ENCODE assay signal across 10 cellular contexts in the genomic region with DNA sequence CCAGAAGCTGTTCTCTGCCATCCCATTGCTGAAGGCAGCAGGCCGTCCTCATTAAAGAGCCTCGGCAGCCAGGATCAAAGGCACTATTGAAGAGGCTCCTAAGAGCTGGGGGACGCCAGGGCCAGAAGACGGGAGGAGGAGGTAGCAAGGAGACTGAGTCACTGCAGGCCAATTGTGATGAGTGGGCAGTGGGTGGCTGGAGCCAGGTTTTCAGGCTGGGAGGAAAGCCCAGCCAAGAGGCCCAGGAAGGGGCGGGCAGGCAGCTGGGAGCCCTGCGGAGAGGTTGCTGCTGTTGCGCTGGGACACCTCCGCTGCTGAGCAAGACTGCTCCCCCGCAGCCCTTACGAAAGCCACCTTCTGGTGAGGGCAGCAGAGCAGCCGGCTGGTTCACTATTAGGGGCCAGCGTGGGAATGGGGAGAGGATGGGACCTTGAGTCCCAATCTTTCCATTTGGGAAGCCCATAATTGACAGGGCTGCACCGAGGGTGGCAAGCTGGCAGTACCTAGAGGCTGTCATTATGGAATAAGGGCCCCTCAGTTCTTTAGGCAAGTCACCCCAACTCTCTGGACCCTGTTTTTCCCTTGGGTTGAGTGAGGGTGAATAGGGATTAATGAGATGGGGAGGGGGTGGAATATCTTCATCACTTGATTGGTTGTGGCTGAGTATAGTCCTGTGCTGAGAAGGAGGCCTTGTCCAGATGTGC. TPM values are rescaled to one million over a fixed set of nuclear protein-coding genes. Genes with fewer than 3 reads are reported as not detected.
DNase-seq lines count a peak whose midpoint lies in the region; ATAC-seq, FAIRE-seq and TF ChIP-seq lines count a peak whose summit lies in the region.
"Had no signal": no experiment of that assay in that cellular context is flagged by ENCODE, and none has a peak within 500 bp of the region (broad histone marks: within the 10 kb centered on the region; RNA-seq: fewer than 3 reads in every experiment).

No MANE protein-coding gene starts in this region.

- H3K4me1 Mint-ChIP-seq in activated naive CD8-positive, alpha-beta T cell treated with anti-CD3 and anti-CD28 coated beads for 36 hours: no peaks in the 10 kb centered on the region

- DNase-seq in HPDE6-E6E7 (ENCODE audit: extremely low spot score) (peak; percentile 50), bronchial epithelial cell (ENCODE audit: low read depth) (peak; percentile 81), islet precursor cell (peak; percentile 96), thoracic aorta (ENCODE audit: low spot score) (no peak), glomerular visceral epithelial cell (ENCODE audit: extremely low spot score) (no peak), WERI-Rb-1 (no peak)
- no peak for DNase-seq in activated naive CD8-positive, alpha-beta T cell treated with anti-CD3 and anti-CD28 coated beads for 36 hours

- H3K9me3 ChIP-seq in thoracic aorta (no peaks in the 10 kb centered on the region), WERI-Rb-1 (ENCODE audit: severe bottlenecking) (no peaks in the 10 kb centered on the region)

- H3K36me3 ChIP-seq in bronchial epithelial cell (ENCODE audit: control insufficient read depth, insufficient read depth, low read length) (peaks cover 4% of the 10 kb centered on the region), thoracic aorta (no peaks in the 10 kb centered on the region), WERI-Rb-1 (no peaks in the 10 kb centered on the region)

- no peaks in the 10 kb centered on the region for H3K27me3 Mint-ChIP-seq in activated naive CD8-positive, alpha-beta T cell treated with anti-CD3 and anti-CD28 coated beads for 36 hours

- H3K9me3 Mint-ChIP-seq in activated naive CD8-positive, alpha-beta T cell treated with anti-CD3 and anti-CD28 coated beads for 36 hours: no peaks in the 10 kb centered on the region

- ATAC-seq in thoracic aorta (ENCODE audit: insufficient number of reproducible peaks, low FRiP score, low read depth): peak; percentile 14
- no peak for ATAC-seq in GM21619 (IDR thresholded peaks at IDR 0.05; ENCODE audit: unreplicated experiment)

- H3K36me3 Mint-ChIP-seq in activated naive CD8-positive, alpha-beta T cell treated with anti-CD3 and anti-CD28 coated beads for 36 hours: no peaks in the 10 kb centered on the region

- H3K27me3 ChIP-seq in bronchial epithelial cell (ENCODE audit: control insufficient read depth, insufficient read depth, low read length) (no peaks in the 10 kb centered on the region), thoracic aorta (replicated peaks; ENCODE audit: insufficient read depth) (no peaks in the 10 kb centered on the region), WERI-Rb-1 (ENCODE audit: insufficient read depth, low read depth, severe bottlenecking) (no peaks in the 10 kb centered on the region)

- H3K27ac ChIP-seq in thoracic aorta (peak overlapping the region; percentile 18 to 48), WERI-Rb-1 (no peak overlapping the region)
- H3K27ac ChIP-seq: PC-9 had no signal

- FAIRE-seq in bronchial epithelial cell (lab: Jason Lieb, UNC): no peak
- FAIRE-seq: GM12891 had no signal

- no peak overlapping the region for H3K4me3 Mint-ChIP-seq in activated naive CD8-positive, alpha-beta T cell treated with anti-CD3 and anti-CD28 coated beads for 36 hours

- no peak overlapping the region for H3K27ac Mint-ChIP-seq in activated naive CD8-positive, alpha-beta T cell treated with anti-CD3 and anti-CD28 coated beads for 36 hours

- H3K4me3 ChIP-seq in bronchial epithelial cell (ENCODE audit: low read depth, low read length) (no peak overlapping the region), thoracic aorta (no peak overlapping the region), WERI-Rb-1 (ENCODE audit: low read depth, low read length) (no peak overlapping the region)
- H3K4me3 ChIP-seq: PC-9 had no signal

- TF ChIP-seq CTCF in bronchial epithelial cell (IDR thresholded peaks at IDR 0.05; ENCODE audit: insufficient read depth, low read length, severe bottlenecking) (no peak), thoracic aorta (IDR thresholded peaks at IDR 0.05) (no peak), WERI-Rb-1 (IDR thresholded peaks at IDR 0.05; ENCODE audit: low read depth, low read length) (no peak)

- peaks cover 10 to 25% of the 10 kb centered on the region in 2 donors for H3K4me1 ChIP-seq in thoracic aorta (ENCODE audit: control insufficient read depth in 1 of 2, low read depth in 2 of 2)

RNA-seq across cellular contexts. Expression of a gene that starts 48.4 kb away (rescaled TPM):
- total RNA-seq in bronchial epithelial cell (36.6 and 62.5 TPM in 2 replicates), thoracic aorta (10 to 100 TPM; 18.3 to 24.2 TPM)
- total RNA-seq in activated naive CD8-positive, alpha-beta T cell treated with anti-CD3 and anti-CD28 coated beads for 36 hours: under 1 TPM in 1 of 2 experiments, not detected in 1; 0.04 TPM

RNA-seq across cellular contexts. Expression of a gene that starts 58.3 kb away (rescaled TPM):
- total RNA-seq in bronchial epithelial cell (0.53 and 0.77 TPM in 2 replicates), thoracic aorta (1 to 10 TPM; 3.2 to 5.9 TPM)
- total RNA-seq in activated naive CD8-positive, alpha-beta T cell treated with anti-CD3 and anti-CD28 coated beads for 36 hours: 1 to 10 TPM; 4.3 TPM

Comparison
In these comparisons a context has a peak if more than half of its experiments do, and no peak if none do; other contexts are left out.
1. DNase-seq: peak in HPDE6-E6E7 (single experiment), bronchial epithelial cell (single experiment) and islet precursor cell (single experiment); none in thoracic aorta (single experiment), glomerular visceral epithelial cell (single experiment), activated naive CD8-positive, alpha-beta T cell treated with anti-CD3 and anti-CD28 coated beads for 36 hours (single experiment) and WERI-Rb-1 (single experiment).
2. RNA of a gene that starts 48.4 kb away (total RNA-seq): 36.6 to 62.5 TPM in bronchial epithelial cell and 18.3 to 24.2 TPM in thoracic aorta; 0.04 TPM in activated naive CD8-positive, alpha-beta T cell treated with anti-CD3 and anti-CD28 coated beads for 36 hours; every median in the first group is over 10 times any median in the second.